Comparison of ENCODE assay signal across 18 cellular contexts in the genomic region with DNA sequence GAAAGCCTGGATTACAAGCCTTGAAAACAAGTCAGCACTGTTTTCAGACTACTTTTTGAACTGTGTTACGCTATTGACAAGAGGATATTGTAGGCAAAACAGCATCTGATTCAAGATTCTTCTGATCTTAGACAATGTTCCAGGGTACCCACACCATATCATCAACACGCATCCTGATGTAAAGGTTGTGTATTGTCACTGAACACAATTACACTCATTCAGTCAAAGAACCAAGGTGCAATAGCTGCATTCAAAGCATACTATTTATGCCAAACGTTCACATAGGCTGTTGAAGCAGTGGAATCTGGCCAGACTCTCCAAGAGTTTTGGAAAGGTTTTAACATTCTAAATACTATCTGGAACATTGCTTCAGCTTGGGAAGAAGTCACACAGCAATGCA.
"Had no signal": no experiment of that assay in that cellular context is flagged by ENCODE, and none has a peak within 500 bp of the region (broad histone marks: within the 10 kb centered on the region; RNA-seq: fewer than 3 reads in every experiment).

No MANE protein-coding gene starts in this region.

- H3K4me1 ChIP-seq: esophagus squamous epithelium, foreskin keratinocyte, parathyroid adenoma, psoas muscle, right lobe of liver, stomach had no signal

- H3K79me2 ChIP-seq: hepatocyte, parathyroid adenoma had no signal

- H3K36me3 ChIP-seq: esophagus squamous epithelium, right lobe of liver, spleen, stomach had no signal

- H3K27ac ChIP-seq: esophagus squamous epithelium, foreskin keratinocyte, hepatocyte, parathyroid adenoma, psoas muscle, right lobe of liver, stomach had no signal

- H3K4me3 ChIP-seq: esophagus squamous epithelium, hepatocyte, psoas muscle, right lobe of liver, spleen, stomach had no signal

- H2AFZ ChIP-seq: hepatocyte, parathyroid adenoma had no signal

- H3K9me3 ChIP-seq: esophagus squamous epithelium, psoas muscle, right lobe of liver, spleen, stomach had no signal

- DNase-seq: dermis blood vessel endothelial cell; esophagus squamous epithelium; foreskin keratinocyte; kidney glomerular epithelial cell; naive thymus-derived CD4-positive, alpha-beta T cell; nephron progenitor cell; psoas muscle; retina; right lobe of liver; spleen; stimulated activated CD4-positive, alpha-beta T cell treated with anti-CD3 and anti-CD28 coated beads, Interleukin-15, amount 100 ng/mL, for 24 hours; stimulated activated CD4-positive, alpha-beta T cell treated with anti-CD3 and anti-CD28 coated beads, Interleukin-1b, Interleukin-23, amount 100 ng/mL, for 48 hours; stimulated activated CD4-positive, alpha-beta T cell treated with anti-CD3 and anti-CD28 coated beads, Interleukin-4, amount 100 ng/mL, for 24 hours; stimulated activated naive CD4-positive, alpha-beta T cell; stomach; substantia nigra had no signal

- H3K4me2 ChIP-seq: hepatocyte had no signal

- H3K27me3 ChIP-seq: esophagus squamous epithelium, hepatocyte, right lobe of liver, spleen, stomach had no signal
